In genomic region chr9:82538634-82539033, GRCh38 we compare ENCODE assay signal across 19 cellular contexts.
A peak's percentile ranks its signal among the peaks of the same experiment; 100 is the strongest.
DNase-seq lines count a peak whose midpoint lies in the region; ATAC-seq and TF ChIP-seq lines count a peak whose summit lies in the region.
"Had no signal": no experiment of that assay in that cellular context is flagged by ENCODE, and none has a peak within 500 bp of the region (broad histone marks: within the 10 kb centered on the region; RNA-seq: fewer than 3 reads in every experiment).

No MANE protein-coding gene starts in this region.

- H3K4me3 ChIP-seq in astrocyte of the cerebellum (ENCODE audit: low read depth, low read length) = no peak overlapping the region
- no peak overlapping the region for H3K4me3 ChIP-seq in retinal pigment epithelial cell (ENCODE audit: low read length)
- H3K4me3 ChIP-seq: BLaER1 treated with 17β-estradiol and CSF1 and Interleukin-3, amounts not matched to agents 10 nM and 100 nM; MG63 had no signal

- peak; percentile 46 for DNase-seq in NCI-H1092 treated with DMSO at 0.1 percent for 48 hours (lab: John Stamatoyannopoulos, UW)
- no peak for DNase-seq in NCI-H1092 (lab: John Stamatoyannopoulos, UW)
- DNase-seq in NCI-H1694 (lab: John Stamatoyannopoulos, UW) = peak; percentile 16
- peak; percentile 55 for DNase-seq in astrocyte of the cerebellum (ENCODE audit: low read depth)
- peak; percentile 84 for DNase-seq in retinal pigment epithelial cell (ENCODE audit: low read depth)
- no peak for DNase-seq in effector CD8-positive, alpha-beta T cell (lab: John Stamatoyannopoulos, UW)
- DNase-seq: CD8-positive, alpha-beta memory T cell; EL; GOT3; HFFc6; KG1; MG63; NCI-H2029; NCI-H2227 treated with DMSO at 0.1 percent for 48 hours; NCI-H524 treated with DMSO at 0.1 percent for 48 hours had no signal

- in situ Hi-C loops in astrocyte of the cerebellum (cut with HindIII; ENCODE audit: low sequenced_read_pairs) = no loop called here

- no peak for TF ChIP-seq CTCF in astrocyte of the cerebellum (IDR thresholded peaks at IDR 0.05; ENCODE audit: low read depth, low read length, missing control alignments)
- no peak for TF ChIP-seq CTCF in retinal pigment epithelial cell (conservative IDR thresholded peaks at IDR 0.05; ENCODE audit: low read depth, low read length)

- ATAC-seq in HG03354 (IDR thresholded peaks at IDR 0.05; ENCODE audit: poor library complexity, severe bottlenecking, unreplicated experiment) (no peak), HG02571 (IDR thresholded peaks at IDR 0.05; ENCODE audit: unreplicated experiment) (no peak)
- ATAC-seq: HepG2 had no signal

Comparison
In these comparisons a context has a peak if more than half of its experiments do, and no peak if none do; other contexts are left out.
1. DNase-seq: peak in NCI-H1092 treated with DMSO at 0.1 percent for 48 hours (single experiment), NCI-H1694 (single experiment), astrocyte of the cerebellum (single experiment) and retinal pigment epithelial cell (single experiment); none in NCI-H1092 (single experiment) and effector CD8-positive, alpha-beta T cell (single experiment).